In genomic region chr12:47077206-47078085, GRCh38 we compare ENCODE assay signal across 10 cellular contexts. TPM values are rescaled to one million over a fixed set of nuclear protein-coding genes. Genes with fewer than 3 reads are reported as not detected.
DNase-seq lines count a peak whose midpoint lies in the region; ATAC-seq, FAIRE-seq and TF ChIP-seq lines count a peak whose summit lies in the region.
"Had no signal": no experiment of that assay in that cellular context is flagged by ENCODE, and none has a peak within 500 bp of the region (broad histone marks: within the 10 kb centered on the region; RNA-seq: fewer than 3 reads in every experiment).

No MANE protein-coding gene starts in this region.

- H3K9me3 ChIP-seq in SU-DHL-6 (ENCODE audit: insufficient read depth, low read length) (no peaks in the 10 kb centered on the region), sigmoid colon (no peaks in the 10 kb centered on the region), psoas muscle (no peaks in the 10 kb centered on the region)

- H3F3A ChIP-seq in SU-DHL-6 (ENCODE audit: insufficient read depth), result peaks cover 19% of the 10 kb centered on the region

- TF ChIP-seq EP300 in sigmoid colon (IDR thresholded peaks at IDR 0.05), result no peak

- ATAC-seq in psoas muscle, result no peak

- no peak for FAIRE-seq in RCC 7860 (lab: Jason Lieb, UNC)

- H3K4me3 ChIP-seq in SU-DHL-6 (ENCODE audit: insufficient read depth, low read length, poor library complexity, severe bottlenecking), result no peak overlapping the region
- H3K4me3 ChIP-seq in sigmoid colon, result peak overlapping the region; percentile 84 to 93 (median 90)
- no peak overlapping the region for H3K4me3 ChIP-seq in psoas muscle

- no peak overlapping the region for H3K9ac ChIP-seq in SU-DHL-6 (ENCODE audit: low read length)

- intact Hi-C loops in sigmoid colon (cut with DNase I) (no loop called here), psoas muscle (cut with DNase I) (loop anchor here in 1 of 2 donors (10.0 kb wide), 1 partner anchor 317 kb away; no protein-coding TSS in a partner anchor)

- WGBS in sigmoid colon, 2 donors, result 85 to 88% methylated on average over 17 of the region's 17 CpGs
- WGBS in psoas muscle, 3 donors, result 86 to 91% (median 89%) methylated on average over 17 of the region's 17 CpGs

- H3K79me2 ChIP-seq in SU-DHL-6 (ENCODE audit: insufficient read depth, low read length), result no peaks in the 10 kb centered on the region

- H3K27me3 ChIP-seq in SU-DHL-6 (ENCODE audit: low read length), result no peaks in the 10 kb centered on the region
- H3K27me3 ChIP-seq in sigmoid colon, result no peaks in the 10 kb centered on the region
- peaks cover 2 to 33% (median 3%) of the 10 kb centered on the region in 3 donors for H3K27me3 ChIP-seq in psoas muscle (ENCODE audit: insufficient read depth in 3 of 3, low read length in 2 of 3)

- H3K4me1 ChIP-seq in sigmoid colon (peaks cover 0 to 47% (median 18%) of the 10 kb centered on the region in 4 donors), psoas muscle (peaks cover 10% of the 10 kb centered on the region)

- TF ChIP-seq CTCF in SU-DHL-6 (IDR thresholded peaks at IDR 0.05; ENCODE audit: insufficient read depth, low read length, poor library complexity, severe bottlenecking) (no peak), sigmoid colon (IDR thresholded peaks at IDR 0.05) (no peak), psoas muscle (IDR thresholded peaks at IDR 0.05) (no peak)

- no peaks in the 10 kb centered on the region for H4K20me1 ChIP-seq in SU-DHL-6 (ENCODE audit: low read depth, low read length)

- H3K36me3 ChIP-seq in SU-DHL-6 (ENCODE audit: low read length), result no peaks in the 10 kb centered on the region
- H3K36me3 ChIP-seq in sigmoid colon, result no peaks in the 10 kb centered on the region
- no peaks in the 10 kb centered on the region for H3K36me3 ChIP-seq in psoas muscle (ENCODE audit: insufficient read depth in 1 of 2, low read depth in 1 of 2)

- no peaks in the 10 kb centered on the region for H3K9me2 ChIP-seq in SU-DHL-6 (replicated peaks; ENCODE audit: insufficient read depth, low read length)

- H3K27ac ChIP-seq in SU-DHL-6 (ENCODE audit: low read depth, low read length) (no peak overlapping the region), epithelial cell of prostate (peak overlapping the region; percentile 94), sigmoid colon (peak overlapping the region in 3 of 4 donors; percentile 96 to 99 (median 97)), psoas muscle (no peak overlapping the region)
- H3K27ac ChIP-seq: HL-60 had no signal

- no peak overlapping the region for H2AFZ ChIP-seq in SU-DHL-6 (ENCODE audit: low read depth, low read length, severe bottlenecking)

- no peak for TF ChIP-seq POLR2A in sigmoid colon (IDR thresholded peaks at IDR 0.05)

- H3K4me2 ChIP-seq in SU-DHL-6 (ENCODE audit: low read depth, low read length, poor library complexity, severe bottlenecking), result peak overlapping the region; percentile 11

- DNase-seq in ELR (ENCODE audit: low read depth) (peak; percentile 15), epithelial cell of prostate (ENCODE audit: low read depth, low spot score) (no peak), sigmoid colon (no peak), RCC 7860 (ENCODE audit: low spot score) (no peak), psoas muscle (no peak), EL (no peak)
- DNase-seq: NCI-H187 treated with DMSO at 0.1 percent for 48 hours, posterior cingulate gyrus had no signal

RNA-seq across cellular contexts. Expression of gene PCED1B, which starts 2.0 kb away (rescaled TPM):
- total RNA-seq in sigmoid colon, result 10 to 100 TPM in 1 of 4 donors, 1 to 10 TPM in 3; 3.0 to 11.9 (median 7.3) TPM
- polyA plus RNA-seq in sigmoid colon, result 1 to 10 TPM; 1.2 to 5.8 (median 1.8) TPM
- total RNA-seq in psoas muscle, result 1 to 10 TPM in 1 of 4 donors, under 1 TPM in 3; 0.19 to 1.2 (median 0.69) TPM
- under 1 TPM; 0.18 to 0.38 (median 0.26) TPM for polyA plus RNA-seq in psoas muscle

RNA-seq across cellular contexts. Expression of gene AMIGO2, which starts 2.3 kb away (rescaled TPM):
- total RNA-seq in sigmoid colon (10 to 100 TPM; 33.2 to 68.1 (median 60.5) TPM), psoas muscle (1 to 10 TPM in 1 of 4 donors, under 1 TPM in 3; 0.48 to 1.1 (median 0.59) TPM)
- polyA plus RNA-seq in sigmoid colon (1 to 10 TPM in 2 of 3 donors, under 1 TPM in 1; 0.46 to 5.3 (median 2.4) TPM), psoas muscle (under 1 TPM; 0.63 to 0.77 (median 0.64) TPM)

Comparison
In these comparisons a context has a peak if more than half of its experiments do, and no peak if none do; other contexts are left out.
1. H3K27ac ChIP-seq: peak in epithelial cell of prostate (single experiment) and sigmoid colon (3 of 4); none in SU-DHL-6 (single experiment) and psoas muscle (single experiment).
2. H3K4me3 ChIP-seq: peak in sigmoid colon (4 of 4); none in SU-DHL-6 (single experiment) and psoas muscle (single experiment).
3. RNA of gene AMIGO2, which starts 2.3 kb away (total RNA-seq): 33.2 to 68.1 TPM in sigmoid colon; 0.48 to 1.1 TPM in psoas muscle; every median in the first group is over 10 times any median in the second.